In genomic region chr2:17892726-17893534, GRCh38 we compare ENCODE assay signal across 18 cellular contexts. TPM values are rescaled to one million over a fixed set of nuclear protein-coding genes. Genes with fewer than 3 reads are reported as not detected.
DNase-seq lines count a peak whose midpoint lies in the region; ATAC-seq and TF ChIP-seq lines count a peak whose summit lies in the region.
"Had no signal": no experiment of that assay in that cellular context is flagged by ENCODE, and none has a peak within 500 bp of the region (broad histone marks: within the 10 kb centered on the region; RNA-seq: fewer than 3 reads in every experiment).

No MANE protein-coding gene starts in this region.

- POLR2A ChIA-PET in MCF 10A (lab: Yijun Ruan, JAX): interaction anchor here (0.6 to 1.0 kb wide), 3 partner anchors 15 to 1189 kb away, joined by 3 to 5 read pairs (median 5); partner anchors contain the start of gene KCNS3

- H3K4me1 Mint-ChIP-seq in MCF 10A (ENCODE audit: insufficient read depth, unreplicated experiment): no peaks in the 10 kb centered on the region
- H3K4me1 Mint-ChIP-seq: activated naive CD4-positive, alpha-beta T cell treated with anti-CD3 and anti-CD28 coated beads, Interleukin-2, amount 50 U/mL, for 24 hours had no signal

- peaks cover 16% of the 10 kb centered on the region for H3K27me3 Mint-ChIP-seq in MCF 10A (ENCODE audit: insufficient read depth, unreplicated experiment)

- BruUV-seq in MCF 10A (replicated peaks; lab: Mats Ljungman, UMichigan): no TSS peak

- no peaks in the 10 kb centered on the region for H3K4me1 ChIP-seq in breast epithelium
- peaks cover 2% of the 10 kb centered on the region for H3K4me1 ChIP-seq in hepatocyte (ENCODE audit: insufficient read depth)
- no peaks in the 10 kb centered on the region for H3K4me1 ChIP-seq in body of pancreas
- H3K4me1 ChIP-seq: Caco-2 had no signal

- H3K9me3 ChIP-seq in breast epithelium (peaks cover 0 to 8% of the 10 kb centered on the region in 2 donors), hepatocyte (ENCODE audit: low read depth) (no peaks in the 10 kb centered on the region), body of pancreas (peaks cover 0 to 7% (median 0%) of the 10 kb centered on the region in 3 donors)

- intact Hi-C loops in MCF 10A (cut with micrococcal nuclease): no loop called here
- intact Hi-C loops in breast epithelium (cut with DNase I; ENCODE audit: low total_unique reads): no loop called here
- intact Hi-C loops in body of pancreas (cut with DNase I): no loop called here

- TF ChIP-seq POLR2A in breast epithelium (IDR thresholded peaks at IDR 0.05) (no peak), body of pancreas (IDR thresholded peaks at IDR 0.05) (no peak)

- H3K36me3 Mint-ChIP-seq in MCF 10A (ENCODE audit: insufficient read depth, unreplicated experiment): no peaks in the 10 kb centered on the region
- H3K36me3 Mint-ChIP-seq: activated naive CD4-positive, alpha-beta T cell treated with anti-CD3 and anti-CD28 coated beads, Interleukin-2, amount 50 U/mL, for 24 hours had no signal

- ATAC-seq in body of pancreas (no peak), HG02610 (IDR thresholded peaks at IDR 0.05; ENCODE audit: unreplicated experiment) (no peak)
- ATAC-seq: effector memory CD8-positive, alpha-beta T cell had no signal

- H2AFZ ChIP-seq in hepatocyte: no peak overlapping the region

- no peaks in the 10 kb centered on the region for H3K9me2 ChIP-seq in hepatocyte (replicated peaks; ENCODE audit: insufficient read depth)

- no peak overlapping the region for H3K4me2 ChIP-seq in hepatocyte

- no peak overlapping the region for H3K4me3 Mint-ChIP-seq in MCF 10A (ENCODE audit: unreplicated experiment)
- H3K4me3 Mint-ChIP-seq: activated naive CD4-positive, alpha-beta T cell treated with anti-CD3 and anti-CD28 coated beads, Interleukin-2, amount 50 U/mL, for 24 hours; effector memory CD8-positive, alpha-beta T cell had no signal

- H3K9me3 Mint-ChIP-seq in MCF 10A (ENCODE audit: unreplicated experiment): no peaks in the 10 kb centered on the region

- no peak overlapping the region for H3K4me3 ChIP-seq in breast epithelium
- H3K4me3 ChIP-seq in hepatocyte: no peak overlapping the region
- H3K4me3 ChIP-seq in body of pancreas: no peak overlapping the region
- H3K4me3 ChIP-seq: cardiac muscle cell had no signal

- no peaks in the 10 kb centered on the region for H3K79me2 ChIP-seq in hepatocyte

- H4K20me1 ChIP-seq in hepatocyte (ENCODE audit: insufficient read depth, poor library complexity, severe bottlenecking): no peaks in the 10 kb centered on the region

- no peaks in the 10 kb centered on the region for H3K36me3 ChIP-seq in breast epithelium
- no peaks in the 10 kb centered on the region for H3K36me3 ChIP-seq in hepatocyte (replicated peaks; ENCODE audit: insufficient read depth, low read depth)
- H3K36me3 ChIP-seq in body of pancreas (replicated peaks in 1 of 2; ENCODE audit: insufficient read depth in 1 of 2, low read depth in 2 of 2): no peaks in the 10 kb centered on the region
- H3K36me3 ChIP-seq: cardiac muscle cell had no signal

- peak; percentile 20 for DNase-seq in MCF 10A (ENCODE audit: unreplicated experiment)
- DNase-seq in breast epithelium (ENCODE audit: low spot score in 2 of 2): no peak
- peak; percentile 40 for DNase-seq in NCI-H748 treated with DMSO at 0.1 percent for 48 hours (lab: John Stamatoyannopoulos, UW)
- DNase-seq in hepatocyte (ENCODE audit: low spot score): peak; percentile 20
- no peak for DNase-seq in NCI-H1105 treated with DMSO at 0.1 percent for 48 hours (lab: John Stamatoyannopoulos, UW)
- DNase-seq in body of pancreas: no peak
- no peak for DNase-seq in stimulated activated CD4-positive, alpha-beta T cell treated with anti-CD3 and anti-CD28 coated beads, Interleukin-1b, Interleukin-23, amount 100 ng/mL, for 48 hours
- DNase-seq: activated CD4-positive, CD25-positive, alpha-beta regulatory T cell treated with anti-CD3 and anti-CD28 coated beads, Interleukin-2, amount 50 U/mL, for 72 hours; Caco-2; effector memory CD8-positive, alpha-beta T cell; foreskin fibroblast; NCI-H2081; T-helper 1 cell had no signal

- no peak overlapping the region for H3K27ac Mint-ChIP-seq in MCF 10A (ENCODE audit: low read depth, unreplicated experiment)
- H3K27ac Mint-ChIP-seq: activated naive CD4-positive, alpha-beta T cell treated with anti-CD3 and anti-CD28 coated beads, Interleukin-2, amount 50 U/mL, for 24 hours; effector memory CD8-positive, alpha-beta T cell had no signal

- 70% methylated on average over 10 of the region's 10 CpGs for WGBS in hepatocyte (ENCODE audit: low lambda C conversion rate, missing lambda C conversion rate)
- 67 to 75% methylated on average over 8 to 10 of the region's 10 CpGs for WGBS in body of pancreas, 2 donors

- CTCF ChIA-PET in MCF 10A (lab: Yijun Ruan, JAX): interaction anchor here (0.6 to 1.1 kb wide), 2 partner anchors 45 to 210 kb away, joined by 4 to 5 read pairs; no protein-coding TSS in a partner anchor

- no peak overlapping the region for H3K27ac ChIP-seq in breast epithelium
- H3K27ac ChIP-seq in hepatocyte: no peak overlapping the region
- no peak overlapping the region for H3K27ac ChIP-seq in body of pancreas
- H3K27ac ChIP-seq: cardiac muscle cell had no signal

- H3K27me3 ChIP-seq in breast epithelium (no peaks in the 10 kb centered on the region), hepatocyte (no peaks in the 10 kb centered on the region), body of pancreas (no peaks in the 10 kb centered on the region)
- H3K27me3 ChIP-seq: cardiac muscle cell had no signal

- TF ChIP-seq CTCF in MCF 10A (IDR thresholded peaks at IDR 0.05; ENCODE audit: unreplicated experiment): no peak
- TF ChIP-seq CTCF in breast epithelium (IDR thresholded peaks at IDR 0.05): no peak
- no peak for TF ChIP-seq CTCF in hepatocyte (IDR thresholded peaks at IDR 0.05; ENCODE audit: poor library complexity)
- no peak for TF ChIP-seq CTCF in body of pancreas (IDR thresholded peaks at IDR 0.05)

RNA-seq across cellular contexts. Expression of gene KCNS3, which starts 14.5 kb away (rescaled TPM):
- total RNA-seq in MCF 10A (2022) (0.84 and 1.7 TPM in 2 replicates), breast epithelium (10 to 100 TPM; 16.0 to 76.4 (median 61.6) TPM), hepatocyte (4.8 and 5.1 TPM in 2 replicates), body of pancreas (10 to 100 TPM in 1 of 2 donors, 1 to 10 TPM in 1; 8.2 to 20.8 TPM)
- polyA plus RNA-seq in hepatocyte: 2.7 and 4.8 TPM in 2 replicates
- total RNA-seq: mononuclear cell, OCI-LY7 had no signal

Comparison
In these comparisons a context has a peak if more than half of its experiments do, and no peak if none do; other contexts are left out.
1. DNase-seq: peak in MCF 10A (single experiment), NCI-H748 treated with DMSO at 0.1 percent for 48 hours (single experiment) and hepatocyte (single experiment); none in breast epithelium (0 of 2), NCI-H1105 treated with DMSO at 0.1 percent for 48 hours (single experiment), body of pancreas (0 of 4) and stimulated activated CD4-positive, alpha-beta T cell treated with anti-CD3 and anti-CD28 coated beads, Interleukin-1b, Interleukin-23, amount 100 ng/mL, for 48 hours (single experiment).